18 cellular contexts compared by ENCODE assay signal in the genomic region with DNA sequence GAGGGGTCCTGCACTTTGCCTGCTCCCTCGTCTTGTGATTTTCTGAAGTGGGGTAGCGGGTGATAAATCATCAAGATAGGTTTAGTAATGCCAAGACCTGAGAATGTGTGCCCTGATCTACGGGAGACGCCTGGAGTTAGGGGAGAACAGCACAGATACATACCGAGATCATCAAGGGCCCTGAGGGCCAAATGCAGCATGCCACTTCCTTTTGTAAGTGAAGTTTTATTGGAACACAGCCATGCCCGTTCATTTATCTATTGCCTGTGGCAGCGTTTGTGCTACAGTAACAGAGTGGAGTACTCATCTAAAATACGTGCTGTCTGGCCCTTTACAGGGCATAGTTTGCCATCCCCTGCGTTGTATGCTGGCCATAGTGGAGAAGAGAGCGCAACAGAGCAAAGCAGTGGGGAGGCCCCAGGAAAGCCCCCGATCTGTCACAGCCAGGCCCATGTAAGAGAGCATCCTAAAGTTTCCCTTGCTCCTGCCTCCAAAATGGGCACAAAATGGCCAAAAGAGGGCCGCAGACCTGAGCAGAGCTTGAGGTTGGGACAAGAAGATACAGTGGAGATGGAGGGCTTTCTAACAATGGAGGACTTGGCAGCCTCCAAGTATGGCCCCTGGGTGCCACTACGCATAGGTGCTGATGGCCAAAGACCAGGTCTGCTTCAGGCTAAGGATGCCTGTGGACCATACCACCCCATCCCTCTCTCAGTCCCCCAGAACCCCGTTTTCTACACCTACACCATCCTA.
A peak's percentile ranks its signal among the peaks of the same experiment; 100 is the strongest.
DNase-seq lines count a peak whose midpoint lies in the region; ATAC-seq, FAIRE-seq and TF ChIP-seq lines count a peak whose summit lies in the region.
"Had no signal": no experiment of that assay in that cellular context is flagged by ENCODE, and none has a peak within 500 bp of the region (broad histone marks: within the 10 kb centered on the region; RNA-seq: fewer than 3 reads in every experiment).

No MANE protein-coding gene starts in this region.

- FAIRE-seq in GM18507 (lab: Jason Lieb, UNC) = peak; percentile 39
- FAIRE-seq: colon, H54 had no signal

- CTCF ChIA-PET in activated CD8-positive, alpha-beta T cell treated with anti-CD3 and anti-CD28 coated beads, Interleukin-2, amount 10 ng/mL, durations not matched to agents 7 days and 5 days (lab: Charles Lee) = no interaction called here
- CTCF ChIA-PET in WTC11 (lab: Charles Lee) = no interaction called here

- H3K4me3 Mint-ChIP-seq in T-helper 2 cell treated with Interferon-gamma antibody and Interleukin-4, amounts not matched to agents 5 μg/mL and 100 μg/mL, for 36 hours = peak overlapping the region; percentile 17
- no peak overlapping the region for H3K4me3 Mint-ChIP-seq in activated CD8-positive, alpha-beta T cell treated with anti-CD3 and anti-CD28 coated beads, Interleukin-2, amount 10 ng/mL, durations not matched to agents 7 days and 5 days
- H3K4me3 Mint-ChIP-seq in memory B cell = no peak overlapping the region
- H3K4me3 Mint-ChIP-seq in WTC11 = no peak overlapping the region
- H3K4me3 Mint-ChIP-seq: endodermal cell had no signal

- POLR2A ChIA-PET in activated CD8-positive, alpha-beta T cell treated with anti-CD3 and anti-CD28 coated beads, Interleukin-2, amount 10 ng/mL, durations not matched to agents 7 days and 5 days (lab: Charles Lee) = no interaction called here
- POLR2A ChIA-PET in WTC11 (lab: Charles Lee) = no interaction called here

- peaks cover 21% of the 10 kb centered on the region for H3K36me3 Mint-ChIP-seq in T-helper 2 cell treated with Interferon-gamma antibody and Interleukin-4, amounts not matched to agents 5 μg/mL and 100 μg/mL, for 36 hours (ENCODE audit: low read depth)
- H3K36me3 Mint-ChIP-seq in activated CD8-positive, alpha-beta T cell treated with anti-CD3 and anti-CD28 coated beads, Interleukin-2, amount 10 ng/mL, durations not matched to agents 7 days and 5 days (ENCODE audit: low read depth) = peaks cover 22% of the 10 kb centered on the region
- no peaks in the 10 kb centered on the region for H3K36me3 Mint-ChIP-seq in memory B cell
- peaks cover 5% of the 10 kb centered on the region; the same call in 1 of the 2 replicates for H3K36me3 Mint-ChIP-seq in WTC11

- TF ChIP-seq CTCF in WTC11 (IDR thresholded peaks at IDR 0.05) = no peak

- peaks cover 69% of the 10 kb centered on the region for H3K4me1 Mint-ChIP-seq in T-helper 2 cell treated with Interferon-gamma antibody and Interleukin-4, amounts not matched to agents 5 μg/mL and 100 μg/mL, for 36 hours (ENCODE audit: low read depth)
- H3K4me1 Mint-ChIP-seq in activated CD8-positive, alpha-beta T cell treated with anti-CD3 and anti-CD28 coated beads, Interleukin-2, amount 10 ng/mL, durations not matched to agents 7 days and 5 days (ENCODE audit: low read depth) = peaks cover 60% of the 10 kb centered on the region
- peaks cover 8% of the 10 kb centered on the region for H3K4me1 Mint-ChIP-seq in memory B cell
- H3K4me1 Mint-ChIP-seq in WTC11 = peaks cover 24% of the 10 kb centered on the region
- H3K4me1 Mint-ChIP-seq: endodermal cell had no signal

- H3K27ac Mint-ChIP-seq in T-helper 2 cell treated with Interferon-gamma antibody and Interleukin-4, amounts not matched to agents 5 μg/mL and 100 μg/mL, for 36 hours = peak overlapping the region; percentile 83
- no peak overlapping the region for H3K27ac Mint-ChIP-seq in activated CD8-positive, alpha-beta T cell treated with anti-CD3 and anti-CD28 coated beads, Interleukin-2, amount 10 ng/mL, durations not matched to agents 7 days and 5 days
- H3K27ac Mint-ChIP-seq in memory B cell (peak overlapping the region; percentile 21), WTC11 (no peak overlapping the region)
- H3K27ac Mint-ChIP-seq: endodermal cell had no signal

- H3K27me3 Mint-ChIP-seq in T-helper 2 cell treated with Interferon-gamma antibody and Interleukin-4, amounts not matched to agents 5 μg/mL and 100 μg/mL, for 36 hours (ENCODE audit: low read depth) = no peaks in the 10 kb centered on the region
- no peaks in the 10 kb centered on the region for H3K27me3 Mint-ChIP-seq in activated CD8-positive, alpha-beta T cell treated with anti-CD3 and anti-CD28 coated beads, Interleukin-2, amount 10 ng/mL, durations not matched to agents 7 days and 5 days (ENCODE audit: low read depth)
- peaks cover 4% of the 10 kb centered on the region for H3K27me3 Mint-ChIP-seq in memory B cell
- H3K27me3 Mint-ChIP-seq in WTC11 (ENCODE audit: low read depth) = no peaks in the 10 kb centered on the region

- peak; percentile 29 for ATAC-seq in activated CD8-positive, alpha-beta T cell treated with anti-CD3 and anti-CD28 coated beads, Interleukin-2, amount 10 ng/mL, durations not matched to agents 7 days and 5 days
- ATAC-seq in memory B cell (ENCODE audit: low read depth) (peak; percentile 47), GM19324 (IDR thresholded peaks at IDR 0.05; ENCODE audit: low FRiP score, unreplicated experiment) (no peak), WTC11 (no peak)

- no peak for DNase-seq in T-helper 2 cell treated with Interferon-gamma antibody and Interleukin-4, amounts not matched to agents 5 μg/mL and 100 μg/mL, for 36 hours (ENCODE audit: low spot score)
- DNase-seq in T-helper 2 cell (no peak), GM18507 (ENCODE audit: extremely low spot score, insufficient read length, low read depth) (no peak), memory B cell (ENCODE audit: low spot score in 2 of 2) (no peak), WTC11 (ENCODE audit: low spot score) (no peak)
- DNase-seq in activated CD8-positive, alpha-beta T cell treated with anti-CD3 and anti-CD28 coated beads, Interleukin-2, amount 10 ng/mL, durations not matched to agents 7 days and 5 days = no peak
- DNase-seq in stimulated activated CD4-positive, alpha-beta T cell treated with anti-CD3 and anti-CD28 coated beads, Interleukin-4, amount 100 ng/mL, for 1 hour = no peak
- DNase-seq: activated CD8-positive, alpha-beta memory T cell treated with anti-CD3 and anti-CD28 coated beads, Interleukin-2, amount 50 U/mL, for 48 hours; brain microvascular endothelial cell; endodermal cell; NCI-H2227 treated with DMSO at 0.1 percent for 48 hours; Peyer's patch; spleen; stimulated activated CD4-positive, alpha-beta T cell treated with anti-CD3 and anti-CD28 coated beads, Interleukin-4, amount 100 ng/mL, for 4 hours; T-helper 9 cell had no signal

- peaks cover 18% of the 10 kb centered on the region for H3K9me3 Mint-ChIP-seq in T-helper 2 cell treated with Interferon-gamma antibody and Interleukin-4, amounts not matched to agents 5 μg/mL and 100 μg/mL, for 36 hours
- H3K9me3 Mint-ChIP-seq in activated CD8-positive, alpha-beta T cell treated with anti-CD3 and anti-CD28 coated beads, Interleukin-2, amount 10 ng/mL, durations not matched to agents 7 days and 5 days (ENCODE audit: insufficient read depth) = peaks cover 18% of the 10 kb centered on the region
- H3K9me3 Mint-ChIP-seq in memory B cell = peaks cover 1% of the 10 kb centered on the region
- peaks cover 13% of the 10 kb centered on the region for H3K9me3 Mint-ChIP-seq in WTC11

TF ChIP-seq in WTC11, 78 proteins besides CTCF, POLR2A, EP300 and RAD21 (continues in another document):
- TF ChIP-seq, protein P1, sequence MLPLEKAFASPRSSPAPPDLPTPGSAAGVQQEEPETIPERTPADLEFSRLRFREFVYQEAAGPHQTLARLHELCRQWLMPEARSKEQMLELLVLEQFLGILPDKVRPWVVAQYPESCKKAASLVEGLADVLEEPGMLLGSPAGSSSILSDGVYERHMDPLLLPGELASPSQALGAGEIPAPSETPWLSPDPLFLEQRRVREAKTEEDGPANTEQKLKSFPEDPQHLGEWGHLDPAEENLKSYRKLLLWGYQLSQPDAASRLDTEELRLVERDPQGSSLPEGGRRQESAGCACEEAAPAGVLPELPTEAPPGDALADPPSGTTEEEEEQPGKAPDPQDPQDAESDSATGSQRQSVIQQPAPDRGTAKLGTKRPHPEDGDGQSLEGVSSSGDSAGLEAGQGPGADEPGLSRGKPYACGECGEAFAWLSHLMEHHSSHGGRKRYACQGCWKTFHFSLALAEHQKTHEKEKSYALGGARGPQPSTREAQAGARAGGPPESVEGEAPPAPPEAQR (CRISPR knock-in tag; IDR thresholded peaks at IDR 0.05) = no peak
- TF ChIP-seq, protein P2, sequence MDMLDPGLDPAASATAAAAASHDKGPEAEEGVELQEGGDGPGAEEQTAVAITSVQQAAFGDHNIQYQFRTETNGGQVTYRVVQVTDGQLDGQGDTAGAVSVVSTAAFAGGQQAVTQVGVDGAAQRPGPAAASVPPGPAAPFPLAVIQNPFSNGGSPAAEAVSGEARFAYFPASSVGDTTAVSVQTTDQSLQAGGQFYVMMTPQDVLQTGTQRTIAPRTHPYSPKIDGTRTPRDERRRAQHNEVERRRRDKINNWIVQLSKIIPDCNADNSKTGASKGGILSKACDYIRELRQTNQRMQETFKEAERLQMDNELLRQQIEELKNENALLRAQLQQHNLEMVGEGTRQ (CRISPR knock-in tag; IDR thresholded peaks at IDR 0.05) = no peak
- no peak for TF ChIP-seq MYBL2 (CRISPR knock-in tag; IDR thresholded peaks at IDR 0.05)
- TF ChIP-seq, protein P3, sequence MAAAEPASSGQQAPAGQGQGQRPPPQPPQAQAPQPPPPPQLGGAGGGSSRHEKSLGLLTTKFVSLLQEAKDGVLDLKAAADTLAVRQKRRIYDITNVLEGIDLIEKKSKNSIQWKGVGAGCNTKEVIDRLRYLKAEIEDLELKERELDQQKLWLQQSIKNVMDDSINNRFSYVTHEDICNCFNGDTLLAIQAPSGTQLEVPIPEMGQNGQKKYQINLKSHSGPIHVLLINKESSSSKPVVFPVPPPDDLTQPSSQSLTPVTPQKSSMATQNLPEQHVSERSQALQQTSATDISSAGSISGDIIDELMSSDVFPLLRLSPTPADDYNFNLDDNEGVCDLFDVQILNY (CRISPR knock-in tag; IDR thresholded peaks at IDR 0.05) = no peak

Comparison
In these comparisons a context has a peak if more than half of its experiments do, and no peak if none do; other contexts are left out.
1. H3K27ac Mint-ChIP-seq: peak in T-helper 2 cell treated with Interferon-gamma antibody and Interleukin-4, amounts not matched to agents 5 μg/mL and 100 μg/mL, for 36 hours (single experiment) and memory B cell (single experiment); none in activated CD8-positive, alpha-beta T cell treated with anti-CD3 and anti-CD28 coated beads, Interleukin-2, amount 10 ng/mL, durations not matched to agents 7 days and 5 days (single experiment) and WTC11 (single experiment).
2. ATAC-seq: peak in activated CD8-positive, alpha-beta T cell treated with anti-CD3 and anti-CD28 coated beads, Interleukin-2, amount 10 ng/mL, durations not matched to agents 7 days and 5 days (single experiment) and memory B cell (single experiment); none in GM19324 (single experiment) and WTC11 (single experiment).